ENCODE assay signal across 1 cellular context in the genomic region with DNA sequence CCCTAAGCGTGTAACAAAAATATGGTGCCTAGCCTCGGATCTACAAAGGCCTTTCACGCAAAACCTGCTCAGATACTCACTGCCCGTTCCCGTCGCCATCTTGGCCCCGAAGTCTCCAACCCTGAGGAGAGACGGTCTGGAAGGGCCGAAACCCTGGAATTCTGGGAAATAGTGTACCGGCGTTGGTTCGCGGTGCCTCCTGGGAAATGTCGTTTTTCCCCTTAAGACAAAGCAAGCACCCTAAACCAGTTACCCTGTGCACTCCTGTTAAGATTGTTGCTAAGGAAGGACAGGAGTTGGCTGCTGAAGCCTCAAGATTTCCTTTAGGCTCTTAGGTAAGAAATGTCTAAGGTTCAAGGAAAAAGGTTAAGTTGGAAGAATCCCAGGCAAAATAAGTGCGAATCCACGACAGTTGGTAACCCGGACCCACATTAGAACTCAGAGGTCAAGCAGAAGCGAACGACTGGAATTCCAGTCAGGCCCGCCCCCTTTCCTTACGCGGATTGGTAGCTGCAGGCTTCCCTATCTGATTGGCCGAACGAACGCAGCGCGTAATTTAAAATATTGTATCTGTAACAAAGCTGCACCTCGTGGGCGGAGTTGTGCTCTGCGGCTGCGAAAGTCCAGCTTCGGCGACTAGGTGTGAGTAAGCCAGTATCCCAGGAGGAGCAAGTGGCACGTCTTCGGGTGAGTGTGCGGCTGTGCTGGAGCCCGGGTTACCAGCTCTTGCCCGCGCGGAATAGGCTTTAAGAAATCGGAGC.
TF ChIP-seq lines count a peak whose summit lies in the region.

A gene with protein sequence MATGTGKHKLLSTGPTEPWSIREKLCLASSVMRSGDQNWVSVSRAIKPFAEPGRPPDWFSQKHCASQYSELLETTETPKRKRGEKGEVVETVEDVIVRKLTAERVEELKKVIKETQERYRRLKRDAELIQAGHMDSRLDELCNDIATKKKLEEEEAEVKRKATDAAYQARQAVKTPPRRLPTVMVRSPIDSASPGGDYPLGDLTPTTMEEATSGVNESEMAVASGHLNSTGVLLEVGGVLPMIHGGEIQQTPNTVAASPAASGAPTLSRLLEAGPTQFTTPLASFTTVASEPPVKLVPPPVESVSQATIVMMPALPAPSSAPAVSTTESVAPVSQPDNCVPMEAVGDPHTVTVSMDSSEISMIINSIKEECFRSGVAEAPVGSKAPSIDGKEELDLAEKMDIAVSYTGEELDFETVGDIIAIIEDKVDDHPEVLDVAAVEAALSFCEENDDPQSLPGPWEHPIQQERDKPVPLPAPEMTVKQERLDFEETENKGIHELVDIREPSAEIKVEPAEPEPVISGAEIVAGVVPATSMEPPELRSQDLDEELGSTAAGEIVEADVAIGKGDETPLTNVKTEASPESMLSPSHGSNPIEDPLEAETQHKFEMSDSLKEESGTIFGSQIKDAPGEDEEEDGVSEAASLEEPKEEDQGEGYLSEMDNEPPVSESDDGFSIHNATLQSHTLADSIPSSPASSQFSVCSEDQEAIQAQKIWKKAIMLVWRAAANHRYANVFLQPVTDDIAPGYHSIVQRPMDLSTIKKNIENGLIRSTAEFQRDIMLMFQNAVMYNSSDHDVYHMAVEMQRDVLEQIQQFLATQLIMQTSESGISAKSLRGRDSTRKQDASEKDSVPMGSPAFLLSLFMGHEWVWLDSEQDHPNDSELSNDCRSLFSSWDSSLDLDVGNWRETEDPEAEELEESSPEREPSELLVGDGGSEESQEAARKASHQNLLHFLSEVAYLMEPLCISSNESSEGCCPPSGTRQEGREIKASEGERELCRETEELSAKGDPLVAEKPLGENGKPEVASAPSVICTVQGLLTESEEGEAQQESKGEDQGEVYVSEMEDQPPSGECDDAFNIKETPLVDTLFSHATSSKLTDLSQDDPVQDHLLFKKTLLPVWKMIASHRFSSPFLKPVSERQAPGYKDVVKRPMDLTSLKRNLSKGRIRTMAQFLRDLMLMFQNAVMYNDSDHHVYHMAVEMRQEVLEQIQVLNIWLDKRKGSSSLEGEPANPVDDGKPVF (minus strand): TSS at position 115 of the 761 bp plus-strand sequence. CDS start 16 bp downstream, at position 99.
Gene KIF20A (plus strand): TSS at position 597 of the 761 bp plus-strand sequence. CDS start 569 bp downstream, outside the sequence.

TF ChIP-seq in H1, 55 proteins besides CTCF, POLR2A, EP300 and RAD21:
- TF ChIP-seq POLR2AphosphoS5 (IDR thresholded peaks at IDR 0.05; ENCODE audit: low read depth, low read length) (peak; percentile 97), SRF (IDR thresholded peaks at IDR 0.05; ENCODE audit: low read depth, low read length) (no peak), SIX5 (IDR thresholded peaks at IDR 0.05; ENCODE audit: low read depth, low read length) (peak; percentile 52), SP4 (IDR thresholded peaks at IDR 0.05; ENCODE audit: low read length) (no peak), TAF7 (optimal IDR thresholded peaks at IDR 0.05; ENCODE audit: borderline replicate concordance, low read depth, low read length) (peak; percentile 90), KDM1A (IDR thresholded peaks at IDR 0.05; ENCODE audit: borderline replicate concordance, low read length) (no peak), JUN (IDR thresholded peaks at IDR 0.05; ENCODE audit: low read depth, low read length) (no peak), CBX5 (IDR thresholded peaks at IDR 0.05; ENCODE audit: low read depth, low read length) (no peak), JUND (IDR thresholded peaks at IDR 0.05; ENCODE audit: low read length) (no peak), MAX (IDR thresholded peaks at IDR 0.05) (peak; percentile 97), CREB1 (IDR thresholded peaks at IDR 0.05) (0 out of 2 replicates have a peak, but pooled peaks have one; percentile 47), RBBP5 (IDR thresholded peaks at IDR 0.05; ENCODE audit: borderline replicate concordance, low read depth, low read length) (0 out of 2 replicates have a peak, but pooled peaks have one; percentile 41), FOSL1 (IDR thresholded peaks at IDR 0.05; ENCODE audit: insufficient read depth, low read depth, low read length) (no peak), CBX8 (IDR thresholded peaks at IDR 0.05; ENCODE audit: borderline replicate concordance, low read depth, low read length) (no peak), KDM4A (IDR thresholded peaks at IDR 0.05; ENCODE audit: low read depth, low read length, severe bottlenecking) (peak; percentile 54), NANOG (IDR thresholded peaks at IDR 0.05; ENCODE audit: insufficient read depth, low read depth, low read length, poor library complexity, severe bottlenecking) (no peak), SP2 (IDR thresholded peaks at IDR 0.05; ENCODE audit: low read length) (no peak), TBP (IDR thresholded peaks at IDR 0.05; ENCODE audit: low read depth, low read length) (peak; percentile 83), RNF2 (IDR thresholded peaks at IDR 0.05; ENCODE audit: borderline replicate concordance, low read depth, low read length, missing control alignments, poor library complexity, severe bottlenecking) (no peak), RFX5 (IDR thresholded peaks at IDR 0.05; ENCODE audit: borderline replicate concordance, low read depth, low read length) (no peak), SAP30 (IDR thresholded peaks at IDR 0.05; ENCODE audit: insufficient read depth, insufficient replicate concordance, low read length) (peak; percentile 93), KDM5A (IDR thresholded peaks at IDR 0.05; ENCODE audit: low read length) (peak; percentile 68; the same call in 1 of the 2 replicates), SP1 (IDR thresholded peaks at IDR 0.05; ENCODE audit: low read depth, low read length) (peak; percentile 86), PHF8 (conservative IDR thresholded peaks at IDR 0.05; ENCODE audit: low read depth, low read length) (peak; percentile 38), EGR1 (IDR thresholded peaks at IDR 0.05; ENCODE audit: borderline replicate concordance, low read depth, low read length) (0 out of 2 replicates have a peak, but pooled peaks have one; percentile 26), NRF1 (IDR thresholded peaks at IDR 0.05; ENCODE audit: low read depth, low read length) (no peak), TEAD4 (IDR thresholded peaks at IDR 0.05; ENCODE audit: low read depth, low read length) (peak; percentile 79), TAF1 (IDR thresholded peaks at IDR 0.05; ENCODE audit: low read depth, low read length) (peak; percentile 87), BACH1 (IDR thresholded peaks at IDR 0.05; ENCODE audit: low read length) (no peak), YY1 (IDR thresholded peaks at IDR 0.05; ENCODE audit: low read depth, low read length) (peak; percentile 97), SIN3A (conservative IDR thresholded peaks at IDR 0.05 in 1 of 2, IDR thresholded peaks at IDR 0.05 in 1 of 2; ENCODE audit: low read depth in 1 of 2, low read length in 2 of 2) (peak; percentile 90 to 93), HDAC2 (IDR thresholded peaks at IDR 0.05; ENCODE audit: borderline replicate concordance in 1 of 2, low read depth in 2 of 2, low read length in 2 of 2) (peak; percentile 57 to 89; a peak in 2 of 4 replicates), ASH2L (IDR thresholded peaks at IDR 0.05; ENCODE audit: low read length) (peak; percentile 30), CHD2 (IDR thresholded peaks at IDR 0.05; ENCODE audit: low read length) (peak; percentile 36; the same call in 1 of the 2 replicates)
- TF ChIP-seq, protein P1, sequence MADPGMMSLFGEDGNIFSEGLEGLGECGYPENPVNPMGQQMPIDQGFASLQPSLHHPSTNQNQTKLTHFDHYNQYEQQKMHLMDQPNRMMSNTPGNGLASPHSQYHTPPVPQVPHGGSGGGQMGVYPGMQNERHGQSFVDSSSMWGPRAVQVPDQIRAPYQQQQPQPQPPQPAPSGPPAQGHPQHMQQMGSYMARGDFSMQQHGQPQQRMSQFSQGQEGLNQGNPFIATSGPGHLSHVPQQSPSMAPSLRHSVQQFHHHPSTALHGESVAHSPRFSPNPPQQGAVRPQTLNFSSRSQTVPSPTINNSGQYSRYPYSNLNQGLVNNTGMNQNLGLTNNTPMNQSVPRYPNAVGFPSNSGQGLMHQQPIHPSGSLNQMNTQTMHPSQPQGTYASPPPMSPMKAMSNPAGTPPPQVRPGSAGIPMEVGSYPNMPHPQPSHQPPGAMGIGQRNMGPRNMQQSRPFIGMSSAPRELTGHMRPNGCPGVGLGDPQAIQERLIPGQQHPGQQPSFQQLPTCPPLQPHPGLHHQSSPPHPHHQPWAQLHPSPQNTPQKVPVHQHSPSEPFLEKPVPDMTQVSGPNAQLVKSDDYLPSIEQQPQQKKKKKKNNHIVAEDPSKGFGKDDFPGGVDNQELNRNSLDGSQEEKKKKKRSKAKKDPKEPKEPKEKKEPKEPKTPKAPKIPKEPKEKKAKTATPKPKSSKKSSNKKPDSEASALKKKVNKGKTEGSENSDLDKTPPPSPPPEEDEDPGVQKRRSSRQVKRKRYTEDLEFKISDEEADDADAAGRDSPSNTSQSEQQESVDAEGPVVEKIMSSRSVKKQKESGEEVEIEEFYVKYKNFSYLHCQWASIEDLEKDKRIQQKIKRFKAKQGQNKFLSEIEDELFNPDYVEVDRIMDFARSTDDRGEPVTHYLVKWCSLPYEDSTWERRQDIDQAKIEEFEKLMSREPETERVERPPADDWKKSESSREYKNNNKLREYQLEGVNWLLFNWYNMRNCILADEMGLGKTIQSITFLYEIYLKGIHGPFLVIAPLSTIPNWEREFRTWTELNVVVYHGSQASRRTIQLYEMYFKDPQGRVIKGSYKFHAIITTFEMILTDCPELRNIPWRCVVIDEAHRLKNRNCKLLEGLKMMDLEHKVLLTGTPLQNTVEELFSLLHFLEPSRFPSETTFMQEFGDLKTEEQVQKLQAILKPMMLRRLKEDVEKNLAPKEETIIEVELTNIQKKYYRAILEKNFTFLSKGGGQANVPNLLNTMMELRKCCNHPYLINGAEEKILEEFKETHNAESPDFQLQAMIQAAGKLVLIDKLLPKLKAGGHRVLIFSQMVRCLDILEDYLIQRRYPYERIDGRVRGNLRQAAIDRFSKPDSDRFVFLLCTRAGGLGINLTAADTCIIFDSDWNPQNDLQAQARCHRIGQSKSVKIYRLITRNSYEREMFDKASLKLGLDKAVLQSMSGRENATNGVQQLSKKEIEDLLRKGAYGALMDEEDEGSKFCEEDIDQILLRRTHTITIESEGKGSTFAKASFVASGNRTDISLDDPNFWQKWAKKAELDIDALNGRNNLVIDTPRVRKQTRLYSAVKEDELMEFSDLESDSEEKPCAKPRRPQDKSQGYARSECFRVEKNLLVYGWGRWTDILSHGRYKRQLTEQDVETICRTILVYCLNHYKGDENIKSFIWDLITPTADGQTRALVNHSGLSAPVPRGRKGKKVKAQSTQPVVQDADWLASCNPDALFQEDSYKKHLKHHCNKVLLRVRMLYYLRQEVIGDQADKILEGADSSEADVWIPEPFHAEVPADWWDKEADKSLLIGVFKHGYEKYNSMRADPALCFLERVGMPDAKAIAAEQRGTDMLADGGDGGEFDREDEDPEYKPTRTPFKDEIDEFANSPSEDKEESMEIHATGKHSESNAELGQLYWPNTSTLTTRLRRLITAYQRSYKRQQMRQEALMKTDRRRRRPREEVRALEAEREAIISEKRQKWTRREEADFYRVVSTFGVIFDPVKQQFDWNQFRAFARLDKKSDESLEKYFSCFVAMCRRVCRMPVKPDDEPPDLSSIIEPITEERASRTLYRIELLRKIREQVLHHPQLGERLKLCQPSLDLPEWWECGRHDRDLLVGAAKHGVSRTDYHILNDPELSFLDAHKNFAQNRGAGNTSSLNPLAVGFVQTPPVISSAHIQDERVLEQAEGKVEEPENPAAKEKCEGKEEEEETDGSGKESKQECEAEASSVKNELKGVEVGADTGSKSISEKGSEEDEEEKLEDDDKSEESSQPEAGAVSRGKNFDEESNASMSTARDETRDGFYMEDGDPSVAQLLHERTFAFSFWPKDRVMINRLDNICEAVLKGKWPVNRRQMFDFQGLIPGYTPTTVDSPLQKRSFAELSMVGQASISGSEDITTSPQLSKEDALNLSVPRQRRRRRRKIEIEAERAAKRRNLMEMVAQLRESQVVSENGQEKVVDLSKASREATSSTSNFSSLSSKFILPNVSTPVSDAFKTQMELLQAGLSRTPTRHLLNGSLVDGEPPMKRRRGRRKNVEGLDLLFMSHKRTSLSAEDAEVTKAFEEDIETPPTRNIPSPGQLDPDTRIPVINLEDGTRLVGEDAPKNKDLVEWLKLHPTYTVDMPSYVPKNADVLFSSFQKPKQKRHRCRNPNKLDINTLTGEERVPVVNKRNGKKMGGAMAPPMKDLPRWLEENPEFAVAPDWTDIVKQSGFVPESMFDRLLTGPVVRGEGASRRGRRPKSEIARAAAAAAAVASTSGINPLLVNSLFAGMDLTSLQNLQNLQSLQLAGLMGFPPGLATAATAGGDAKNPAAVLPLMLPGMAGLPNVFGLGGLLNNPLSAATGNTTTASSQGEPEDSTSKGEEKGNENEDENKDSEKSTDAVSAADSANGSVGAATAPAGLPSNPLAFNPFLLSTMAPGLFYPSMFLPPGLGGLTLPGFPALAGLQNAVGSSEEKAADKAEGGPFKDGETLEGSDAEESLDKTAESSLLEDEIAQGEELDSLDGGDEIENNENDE (IDR thresholded peaks at IDR 0.05; ENCODE audit: insufficient replicate concordance, low read length) = no peak
- TF ChIP-seq, protein P2, sequence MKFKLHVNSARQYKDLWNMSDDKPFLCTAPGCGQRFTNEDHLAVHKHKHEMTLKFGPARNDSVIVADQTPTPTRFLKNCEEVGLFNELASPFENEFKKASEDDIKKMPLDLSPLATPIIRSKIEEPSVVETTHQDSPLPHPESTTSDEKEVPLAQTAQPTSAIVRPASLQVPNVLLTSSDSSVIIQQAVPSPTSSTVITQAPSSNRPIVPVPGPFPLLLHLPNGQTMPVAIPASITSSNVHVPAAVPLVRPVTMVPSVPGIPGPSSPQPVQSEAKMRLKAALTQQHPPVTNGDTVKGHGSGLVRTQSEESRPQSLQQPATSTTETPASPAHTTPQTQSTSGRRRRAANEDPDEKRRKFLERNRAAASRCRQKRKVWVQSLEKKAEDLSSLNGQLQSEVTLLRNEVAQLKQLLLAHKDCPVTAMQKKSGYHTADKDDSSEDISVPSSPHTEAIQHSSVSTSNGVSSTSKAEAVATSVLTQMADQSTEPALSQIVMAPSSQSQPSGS (IDR thresholded peaks at IDR 0.05; ENCODE audit: low read length) = peak; percentile 40
- TF ChIP-seq, protein P3, sequence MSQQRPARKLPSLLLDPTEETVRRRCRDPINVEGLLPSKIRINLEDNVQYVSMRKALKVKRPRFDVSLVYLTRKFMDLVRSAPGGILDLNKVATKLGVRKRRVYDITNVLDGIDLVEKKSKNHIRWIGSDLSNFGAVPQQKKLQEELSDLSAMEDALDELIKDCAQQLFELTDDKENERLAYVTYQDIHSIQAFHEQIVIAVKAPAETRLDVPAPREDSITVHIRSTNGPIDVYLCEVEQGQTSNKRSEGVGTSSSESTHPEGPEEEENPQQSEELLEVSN (IDR thresholded peaks at IDR 0.05) = peak; percentile 59
